In genomic region chr20:55322745-55323144, GRCh38 we compare ENCODE assay signal across 10 cellular contexts.
A peak's percentile ranks its signal among the peaks of the same experiment; 100 is the strongest.
ATAC-seq and TF ChIP-seq lines count a peak whose summit lies in the region.
"Had no signal": no experiment of that assay in that cellular context is flagged by ENCODE, and none has a peak within 500 bp of the region (broad histone marks: within the 10 kb centered on the region; RNA-seq: fewer than 3 reads in every experiment).

No MANE protein-coding gene starts in this region.

- H3K4me2 ChIP-seq in neural cell (ENCODE audit: low read length), result peak overlapping the region; percentile 18
- H3K4me2 ChIP-seq: A549; BLaER1; BLaER1 treated with 17β-estradiol and CSF1 and Interleukin-3, amounts not matched to agents 10 nM and 100 nM had no signal

- no peak for TF ChIP-seq CTCF in neural cell (IDR thresholded peaks at IDR 0.05; ENCODE audit: poor library complexity, severe bottlenecking)

- ATAC-seq in HG02763 (IDR thresholded peaks at IDR 0.05; ENCODE audit: unreplicated experiment), result no peak
- ATAC-seq: A549; CD8-positive, alpha-beta T cell had no signal

- no peaks in the 10 kb centered on the region for H3K9me3 ChIP-seq in neural cell (ENCODE audit: low read length)
- H3K9me3 ChIP-seq: A549; BE2C; BLaER1; BLaER1 treated with 17β-estradiol and CSF1 and Interleukin-3, amounts not matched to agents 10 nM and 100 nM; Caco-2 had no signal

- peak; percentile 93 for TF ChIP-seq EP300 in neural cell (conservative IDR thresholded peaks at IDR 0.05; ENCODE audit: poor library complexity, severe bottlenecking)

- no peak overlapping the region for H3K9ac ChIP-seq in neural cell (ENCODE audit: low read length)
- H3K9ac ChIP-seq: BLaER1; BLaER1 treated with 17β-estradiol and CSF1 and Interleukin-3, amounts not matched to agents 10 nM and 100 nM had no signal

- H3K36me3 ChIP-seq in neural cell (ENCODE audit: insufficient read depth, low read length), result no peaks in the 10 kb centered on the region
- H3K36me3 ChIP-seq: BE2C; BLaER1; BLaER1 treated with 17β-estradiol and CSF1 and Interleukin-3, amounts not matched to agents 10 nM and 100 nM had no signal

- TF ChIP-seq RAD21 in neural cell (conservative IDR thresholded peaks at IDR 0.05), result no peak

- H3K9me2 ChIP-seq in neural cell (ENCODE audit: insufficient read depth, low read length), result no peaks in the 10 kb centered on the region

- no peak overlapping the region for H2AFZ ChIP-seq in neural cell (ENCODE audit: low read depth, low read length)

- H3K4me3 ChIP-seq in neural cell (ENCODE audit: low read length), result peak overlapping the region; percentile 9
- H3K4me3 ChIP-seq: A549; BLaER1; BLaER1 treated with 17β-estradiol and CSF1 and Interleukin-3, amounts not matched to agents 10 nM and 100 nM had no signal

- H3K79me2 ChIP-seq in neural cell (replicated peaks; ENCODE audit: insufficient read depth, low read length), result no peaks in the 10 kb centered on the region

- H3F3A ChIP-seq in neural cell (ENCODE audit: insufficient read depth, low read length, poor library complexity, severe bottlenecking), result no peaks in the 10 kb centered on the region

- H3K27ac ChIP-seq in neural cell (ENCODE audit: low read length), result peak overlapping the region; percentile 34
- H3K27ac ChIP-seq: 22Rv1; A549; BLaER1; BLaER1 treated with 17β-estradiol and CSF1 and Interleukin-3, amounts not matched to agents 10 nM and 100 nM; C4-2B had no signal

- no peaks in the 10 kb centered on the region for H4K20me1 ChIP-seq in neural cell (ENCODE audit: insufficient read depth)
- H4K20me1 ChIP-seq: BLaER1; BLaER1 treated with 17β-estradiol and CSF1 and Interleukin-3, amounts not matched to agents 10 nM and 100 nM had no signal

- H3K27me3 ChIP-seq in neural cell (ENCODE audit: insufficient read depth, low read depth, low read length), result no peaks in the 10 kb centered on the region
- H3K27me3 ChIP-seq: BE2C; BLaER1; BLaER1 treated with 17β-estradiol and CSF1 and Interleukin-3, amounts not matched to agents 10 nM and 100 nM had no signal

TF ChIP-seq in neural cell, 6 proteins besides CTCF, POLR2A, EP300 and RAD21:
- peak; percentile 82 for TF ChIP-seq POLR2AphosphoS5 (IDR thresholded peaks at IDR 0.05)
- no peak for TF ChIP-seq TAF1 (IDR thresholded peaks at IDR 0.05; ENCODE audit: low read depth)
- no peak for TF ChIP-seq MXI1 (conservative IDR thresholded peaks at IDR 0.05; ENCODE audit: poor library complexity, severe bottlenecking)
- TF ChIP-seq REST (IDR thresholded peaks at IDR 0.05; ENCODE audit: borderline replicate concordance), result peak; percentile 62
- TF ChIP-seq SMC3 (conservative IDR thresholded peaks at IDR 0.05; ENCODE audit: poor library complexity), result no peak
- no peak for TF ChIP-seq EZH2 (IDR thresholded peaks at IDR 0.05; ENCODE audit: borderline replicate concordance, insufficient read depth, low read length, poor library complexity, severe bottlenecking)
